1 cellular context compared by ENCODE assay signal in genomic region chr12:85281947-85282312, GRCh38.
TF ChIP-seq lines count a peak whose summit lies in the region.

No MANE protein-coding gene starts in this region.

TF ChIP-seq in A549, 52 proteins besides CTCF, POLR2A, EP300 and RAD21 (continued from another document):
- TF ChIP-seq E2F6 (IDR thresholded peaks at IDR 0.05; ENCODE audit: borderline replicate concordance, low read depth) (no peak), JUN (IDR thresholded peaks at IDR 0.05) (no peak)
